1 cellular context compared by ENCODE assay signal in genomic region chr1:214727274-214727673, GRCh38.
TF ChIP-seq lines count a peak whose summit lies in the region.

No MANE protein-coding gene starts in this region.

TF ChIP-seq in HepG2, 621 proteins besides CTCF, POLR2A, EP300 and RAD21 (continued from another document):
- TF ChIP-seq ZNF281 (CRISPR knock-in tag; IDR thresholded peaks at IDR 0.05; ENCODE audit: borderline replicate concordance): peak; percentile 87
- TF ChIP-seq JUN (CRISPR knock-in tag; IDR thresholded peaks at IDR 0.05): no peak
- TF ChIP-seq ZNF577 (CRISPR knock-in tag; IDR thresholded peaks at IDR 0.05; ENCODE audit: borderline replicate concordance, low read depth): no peak
- TF ChIP-seq RFX5 (IDR thresholded peaks at IDR 0.05; ENCODE audit: low read depth, low read length): no peak
- TF ChIP-seq ATAD3A (CRISPR knock-in tag; IDR thresholded peaks at IDR 0.05): no peak
- TF ChIP-seq FOXA3 (CRISPR knock-in tag; IDR thresholded peaks at IDR 0.05): peak; percentile 34; the same call in 1 of the 2 replicates
- TF ChIP-seq CREBL2 (CRISPR knock-in tag; IDR thresholded peaks at IDR 0.05; ENCODE audit: borderline replicate concordance): no peak
- no peak for TF ChIP-seq ZNF670 (CRISPR knock-in tag; IDR thresholded peaks at IDR 0.05; ENCODE audit: borderline replicate concordance)
- no peak for TF ChIP-seq ELK4 (CRISPR knock-in tag; IDR thresholded peaks at IDR 0.05; ENCODE audit: borderline replicate concordance)
- TF ChIP-seq BHLHE40 (IDR thresholded peaks at IDR 0.05; ENCODE audit: low read length): 0 out of 2 replicates have a peak, but pooled peaks have one; percentile 22
